37 cellular contexts compared by ENCODE assay signal in genomic region chr16:84275562-84276151, GRCh38. TPM values are rescaled to one million over a fixed set of nuclear protein-coding genes. Genes with fewer than 3 reads are reported as not detected.
"Had no signal": no experiment of that assay in that cellular context is flagged by ENCODE, and none has a peak within 500 bp of the region (broad histone marks: within the 10 kb centered on the region; RNA-seq: fewer than 3 reads in every experiment).

No MANE protein-coding gene starts in this region.

- H3K27me3 Mint-ChIP-seq: activated B cell treated with CpG ODN at 0.5 μM for 24 hours had no signal

- H3K36me3 ChIP-seq: brain microvascular endothelial cell, esophagus muscularis mucosa, gastroesophageal sphincter, heart left ventricle, WERI-Rb-1 had no signal

- H3K27ac Mint-ChIP-seq: activated B cell treated with CpG ODN at 0.5 μM for 24 hours; activated CD8-positive, alpha-beta T cell treated with anti-CD3 and anti-CD28 coated beads for 36 hours; activated naive CD8-positive, alpha-beta T cell; activated T-helper 17 cell treated with anti-CD3 and anti-CD28 coated beads, Interleukin-2, amount 50 U/mL, for 72 hours; effector memory CD8-positive, alpha-beta T cell; T-helper 17 cell; T-helper 2 cell treated with Interferon-gamma antibody and Interleukin-4, amounts not matched to agents 5 μg/mL and 100 μg/mL, for 36 hours had no signal

- H3K4me3 Mint-ChIP-seq: activated B cell treated with CpG ODN at 0.5 μM for 24 hours; activated CD8-positive, alpha-beta T cell treated with anti-CD3 and anti-CD28 coated beads for 36 hours; activated naive CD8-positive, alpha-beta T cell; activated T-cell treated with anti-CD3 and anti-CD28 coated beads, Interleukin-2, amount 50 U/mL, for 4 hours; activated T-helper 17 cell treated with anti-CD3 and anti-CD28 coated beads, Interleukin-2, amount 50 U/mL, for 72 hours; central memory CD8-positive, alpha-beta T cell; effector memory CD8-positive, alpha-beta T cell; T-helper 17 cell; T-helper 2 cell treated with Interferon-gamma antibody and Interleukin-4, amounts not matched to agents 5 μg/mL and 100 μg/mL, for 36 hours had no signal

- DNase-seq: activated B cell treated with CpG ODN at 0.5 μM for 24 hours; activated CD4-positive, alpha-beta T cell treated with anti-CD3 and anti-CD28 coated beads for 48 hours; activated CD4-positive, alpha-beta T cell treated with anti-CD3 and anti-CD28 coated beads, Interleukin-2, amount 50 U/mL, for 1 hour; activated CD4-positive, alpha-beta T cell treated with anti-CD3 and anti-CD28 coated beads, Interleukin-2, amount 50 U/mL, for 48 hours; activated CD8-positive, alpha-beta memory T cell treated with anti-CD3 and anti-CD28 coated beads for 24 hours; activated CD8-positive, alpha-beta T cell treated with anti-CD3 and anti-CD28 coated beads for 36 hours; activated effector memory CD4-positive, alpha-beta T cell treated with Interleukin-2 at 50 U/mL for 16 hours; activated gamma-delta T cell treated with Interleukin-2 at 50 U/mL for 16 hours; activated naive CD4-positive, alpha-beta T cell treated with anti-CD3 and anti-CD28 coated beads, Interleukin-2, amount 50 U/mL, for 16 hours; activated naive CD4-positive, alpha-beta T cell treated with Interleukin-2 at 50 U/mL for 16 hours; activated T-cell treated with anti-CD3 and anti-CD28 coated beads, Interleukin-2, amount 50 U/mL, for 4 hours; amniotic stem cell; anterior cingulate cortex; brain microvascular endothelial cell; cortex of kidney; dermis blood vessel endothelial cell; effector CD4-positive, alpha-beta T cell; effector memory CD8-positive, alpha-beta T cell; erythroblast; foreskin keratinocyte; heart left ventricle; T-helper 17 cell; T1000; WERI-Rb-1 had no signal

- H3K27me3 ChIP-seq: brain microvascular endothelial cell had no signal

- H3K4me1 Mint-ChIP-seq: activated B cell treated with CpG ODN at 0.5 μM for 24 hours; activated T-helper 17 cell treated with anti-CD3 and anti-CD28 coated beads, Interleukin-2, amount 50 U/mL, for 72 hours; central memory CD8-positive, alpha-beta T cell; T-helper 17 cell had no signal

- H3K36me3 Mint-ChIP-seq: activated naive CD8-positive, alpha-beta T cell had no signal

- H3K4me3 ChIP-seq: esophagus muscularis mucosa, gastroesophageal sphincter, heart left ventricle had no signal

- H3K9me3 ChIP-seq: esophagus muscularis mucosa, gastroesophageal sphincter, heart left ventricle had no signal

- H3K27ac ChIP-seq: brain microvascular endothelial cell, esophagus muscularis mucosa, foreskin keratinocyte, gastroesophageal sphincter, heart left ventricle, WERI-Rb-1 had no signal

- H3K4me1 ChIP-seq: esophagus muscularis mucosa, foreskin keratinocyte, gastroesophageal sphincter, heart left ventricle had no signal

- FAIRE-seq: astrocyte, bronchial epithelial cell, colon had no signal

- ATAC-seq: activated CD4-positive, CD25-positive, alpha-beta regulatory T cell treated with anti-CD3 and anti-CD28 coated beads, Interleukin-2, amount 50 U/mL, for 24 hours; activated CD8-positive, alpha-beta T cell treated with anti-CD3 and anti-CD28 coated beads for 36 hours; activated T-cell treated with anti-CD3 and anti-CD28 coated beads, Interleukin-2, amount 50 U/mL, for 4 hours; activated T-helper 17 cell treated with anti-CD3 and anti-CD28 coated beads, Interleukin-2, amount 50 U/mL, for 72 hours; effector memory CD8-positive, alpha-beta T cell; foreskin keratinocyte; gastroesophageal sphincter; heart left ventricle; T-helper 17 cell had no signal

- H3K9me3 Mint-ChIP-seq: activated B cell treated with CpG ODN at 0.5 μM for 24 hours; activated CD8-positive, alpha-beta T cell treated with anti-CD3 and anti-CD28 coated beads for 36 hours; activated T-cell treated with anti-CD3 and anti-CD28 coated beads, Interleukin-2, amount 50 U/mL, for 4 hours; activated T-helper 17 cell treated with anti-CD3 and anti-CD28 coated beads, Interleukin-2, amount 50 U/mL, for 72 hours; central memory CD8-positive, alpha-beta T cell; effector memory CD8-positive, alpha-beta T cell; T-helper 2 cell treated with Interferon-gamma antibody and Interleukin-4, amounts not matched to agents 5 μg/mL and 100 μg/mL, for 36 hours had no signal

RNA-seq across cellular contexts. Expression of gene WFDC1, which starts 19.0 kb away (rescaled TPM):
- total RNA-seq: activated B cell treated with CpG ODN at 0.5 μM for 24 hours; activated CD8-positive, alpha-beta T cell treated with anti-CD3 and anti-CD28 coated beads for 36 hours; activated T-cell treated with anti-CD3 and anti-CD28 coated beads, Interleukin-2, amount 50 U/mL, for 4 hours; bronchial epithelial cell; dermis blood vessel endothelial cell; foreskin keratinocyte; T-helper 17 cell had no signal
- polyA plus RNA-seq: foreskin keratinocyte had no signal

RNA-seq across cellular contexts. Expression of gene KCNG4, which starts 35.8 kb away (rescaled TPM):
- total RNA-seq: activated B cell treated with CpG ODN at 0.5 μM for 24 hours; activated CD8-positive, alpha-beta T cell treated with anti-CD3 and anti-CD28 coated beads for 36 hours; activated T-cell treated with anti-CD3 and anti-CD28 coated beads, Interleukin-2, amount 50 U/mL, for 4 hours; activated T-helper 17 cell treated with anti-CD3 and anti-CD28 coated beads, Interleukin-2, amount 50 U/mL, for 72 hours; astrocyte; bronchial epithelial cell; cardiac septum; cerebellum; dermis blood vessel endothelial cell; esophagus muscularis mucosa; foreskin keratinocyte; gastroesophageal sphincter; heart left ventricle; T-helper 17 cell had no signal
- polyA plus RNA-seq: adipose tissue, foreskin keratinocyte, heart left ventricle had no signal
